In genomic region chrX:100931925-100932285, GRCh38 we compare ENCODE assay signal across 15 cellular contexts. TPM values are rescaled to one million over a fixed set of nuclear protein-coding genes. Genes with fewer than 3 reads are reported as not detected.
DNase-seq lines count a peak whose midpoint lies in the region; ATAC-seq lines count a peak whose summit lies in the region.
"Had no signal": no experiment of that assay in that cellular context is flagged by ENCODE, and none has a peak within 500 bp of the region (broad histone marks: within the 10 kb centered on the region; RNA-seq: fewer than 3 reads in every experiment).

No MANE protein-coding gene starts in this region.

- H3K4me3 Mint-ChIP-seq in activated CD4-positive, alpha-beta T cell treated with anti-CD3 and anti-CD28 coated beads for 36 hours = no peak overlapping the region
- no peak overlapping the region for H3K4me3 Mint-ChIP-seq in activated T-helper 2 cell treated with anti-CD3 and anti-CD28 coated beads, Interferon-gamma antibody, Interleukin-2, Interleukin-4, amounts not matched to agents 10 μg/mL and 5 μg/mL and 100 μg/mL, durations not matched to agents 14 hours and 24 hours and 36 hours (ENCODE audit: low read depth)
- H3K4me3 Mint-ChIP-seq: type B pancreatic cell had no signal

- POLR2A ChIA-PET in activated CD4-positive, alpha-beta T cell treated with anti-CD3 and anti-CD28 coated beads for 36 hours (lab: Charles Lee) = no interaction called here

- peaks cover 5% of the 10 kb centered on the region for H3K9me3 Mint-ChIP-seq in activated CD4-positive, alpha-beta T cell treated with anti-CD3 and anti-CD28 coated beads for 36 hours (ENCODE audit: low read depth)
- peaks cover 7% of the 10 kb centered on the region for H3K9me3 Mint-ChIP-seq in activated T-helper 2 cell treated with anti-CD3 and anti-CD28 coated beads, Interferon-gamma antibody, Interleukin-2, Interleukin-4, amounts not matched to agents 10 μg/mL and 5 μg/mL and 100 μg/mL, durations not matched to agents 14 hours and 24 hours and 36 hours

- no peaks in the 10 kb centered on the region for H3K4me1 ChIP-seq in SJCRH30

- no peaks in the 10 kb centered on the region for H3K27me3 Mint-ChIP-seq in activated CD4-positive, alpha-beta T cell treated with anti-CD3 and anti-CD28 coated beads for 36 hours
- H3K27me3 Mint-ChIP-seq in activated T-helper 2 cell treated with anti-CD3 and anti-CD28 coated beads, Interferon-gamma antibody, Interleukin-2, Interleukin-4, amounts not matched to agents 10 μg/mL and 5 μg/mL and 100 μg/mL, durations not matched to agents 14 hours and 24 hours and 36 hours (ENCODE audit: low read depth) = peaks cover 1% of the 10 kb centered on the region

- DNase-seq in activated CD4-positive, alpha-beta T cell treated with anti-CD3 and anti-CD28 coated beads for 36 hours = no peak
- no peak for DNase-seq in activated CD4-positive, alpha-beta T cell treated with anti-CD3 and anti-CD28 coated beads, Interleukin-2, amount 50 U/mL, for 48 hours
- no peak for DNase-seq in activated T-helper 2 cell treated with anti-CD3 and anti-CD28 coated beads, Interferon-gamma antibody, Interleukin-2, Interleukin-4, amounts not matched to agents 10 μg/mL and 5 μg/mL and 100 μg/mL, durations not matched to agents 14 hours and 24 hours and 36 hours (ENCODE audit: low spot score)
- no peak for DNase-seq in SJCRH30
- DNase-seq: activated T-cell treated with anti-CD3 and anti-CD28 coated beads, Interleukin-2, amount 50 U/mL, for 1 hour; aorta; dorsolateral prefrontal cortex; H7; ovary had no signal

- CTCF ChIA-PET in activated CD4-positive, alpha-beta T cell treated with anti-CD3 and anti-CD28 coated beads for 36 hours (lab: Charles Lee) = interaction anchor here (0.7 kb wide), 1 partner anchor 59 kb away, joined by 3 read pairs; no protein-coding TSS in a partner anchor

- H3K36me3 Mint-ChIP-seq in activated CD4-positive, alpha-beta T cell treated with anti-CD3 and anti-CD28 coated beads for 36 hours (ENCODE audit: low read depth) = peaks cover 4% of the 10 kb centered on the region
- H3K36me3 Mint-ChIP-seq in activated T-helper 2 cell treated with anti-CD3 and anti-CD28 coated beads, Interferon-gamma antibody, Interleukin-2, Interleukin-4, amounts not matched to agents 10 μg/mL and 5 μg/mL and 100 μg/mL, durations not matched to agents 14 hours and 24 hours and 36 hours (ENCODE audit: low read depth) = peaks cover 5% of the 10 kb centered on the region
- H3K36me3 Mint-ChIP-seq: type B pancreatic cell had no signal

- intact Hi-C loops in activated CD4-positive, alpha-beta T cell treated with anti-CD3 and anti-CD28 coated beads for 36 hours (cut with DNase I, micrococcal nuclease) = loop anchor here (1.0 to 2.0 kb wide), 5 partner anchors 62 to 167 kb away; partner anchors contain the start of genes CENPI (in 1 of the 2) and CSTF2 (in 1 of the 2)
- intact Hi-C loops in activated T-helper 2 cell treated with anti-CD3 and anti-CD28 coated beads, Interferon-gamma antibody, Interleukin-2, Interleukin-4, amounts not matched to agents 10 μg/mL and 5 μg/mL and 100 μg/mL, durations not matched to agents 14 hours and 24 hours and 36 hours (cut with micrococcal nuclease) = no loop called here

- peak; percentile 27 for ATAC-seq in activated CD4-positive, alpha-beta T cell treated with anti-CD3 and anti-CD28 coated beads for 36 hours
- ATAC-seq in GM21529 (IDR thresholded peaks at IDR 0.05; ENCODE audit: unreplicated experiment) (peak; percentile 17), HG03175 (IDR thresholded peaks at IDR 0.05; ENCODE audit: unreplicated experiment) (peak; percentile 22), HG03469 (IDR thresholded peaks at IDR 0.05; ENCODE audit: unreplicated experiment) (no peak), GM21367 (IDR thresholded peaks at IDR 0.05; ENCODE audit: unreplicated experiment) (no peak)

- H3K36me3 ChIP-seq in SJCRH30 = no peaks in the 10 kb centered on the region
- H3K36me3 ChIP-seq: ovary had no signal

- H3K27me3 ChIP-seq in SJCRH30 = no peaks in the 10 kb centered on the region
- H3K27me3 ChIP-seq: ovary had no signal

- no peak overlapping the region for H3K27ac Mint-ChIP-seq in activated CD4-positive, alpha-beta T cell treated with anti-CD3 and anti-CD28 coated beads for 36 hours
- peak overlapping the region; percentile 76 for H3K27ac Mint-ChIP-seq in activated T-helper 2 cell treated with anti-CD3 and anti-CD28 coated beads, Interferon-gamma antibody, Interleukin-2, Interleukin-4, amounts not matched to agents 10 μg/mL and 5 μg/mL and 100 μg/mL, durations not matched to agents 14 hours and 24 hours and 36 hours
- H3K27ac Mint-ChIP-seq: type B pancreatic cell had no signal

- no peak overlapping the region for H3K27ac ChIP-seq in SJCRH30
- H3K27ac ChIP-seq: dorsolateral prefrontal cortex, ovary, VCaP had no signal

- H3K4me3 ChIP-seq in SJCRH30 = no peak overlapping the region
- H3K4me3 ChIP-seq: dorsolateral prefrontal cortex, ovary had no signal

- no peaks in the 10 kb centered on the region for H3K9me3 ChIP-seq in SJCRH30 (replicated peaks)
- H3K9me3 ChIP-seq: ovary had no signal

- peaks cover 30% of the 10 kb centered on the region for H3K4me1 Mint-ChIP-seq in activated CD4-positive, alpha-beta T cell treated with anti-CD3 and anti-CD28 coated beads for 36 hours
- peaks cover 18% of the 10 kb centered on the region for H3K4me1 Mint-ChIP-seq in activated T-helper 2 cell treated with anti-CD3 and anti-CD28 coated beads, Interferon-gamma antibody, Interleukin-2, Interleukin-4, amounts not matched to agents 10 μg/mL and 5 μg/mL and 100 μg/mL, durations not matched to agents 14 hours and 24 hours and 36 hours (ENCODE audit: low read depth)

RNA-seq across cellular contexts. Expression of gene XKRX, which starts 3.2 kb away (rescaled TPM):
- total RNA-seq in activated CD4-positive, alpha-beta T cell treated with anti-CD3 and anti-CD28 coated beads for 36 hours = 1 to 10 TPM in 1 of 2 experiments, under 1 TPM in 1; 0.78 to 1.0 TPM
- 0.23 and 0.25 TPM in 2 replicates for total RNA-seq in activated T-helper 2 cell treated with anti-CD3 and anti-CD28 coated beads, Interferon-gamma antibody, Interleukin-2, Interleukin-4, amounts not matched to agents 10 μg/mL and 5 μg/mL and 100 μg/mL, durations not matched to agents 14 hours and 24 hours and 36 hours
- 0.15 and 0.34 TPM in 2 replicates for total RNA-seq in SJCRH30 (2014; rRNA removed; shearing (Covaris generic))

RNA-seq across cellular contexts. Expression of gene ARL13A, which starts 37.6 kb away (rescaled TPM):
- total RNA-seq in activated CD4-positive, alpha-beta T cell treated with anti-CD3 and anti-CD28 coated beads for 36 hours = not detected
- not detected in 2 replicates for total RNA-seq in activated T-helper 2 cell treated with anti-CD3 and anti-CD28 coated beads, Interferon-gamma antibody, Interleukin-2, Interleukin-4, amounts not matched to agents 10 μg/mL and 5 μg/mL and 100 μg/mL, durations not matched to agents 14 hours and 24 hours and 36 hours
- total RNA-seq in SJCRH30 (2014; rRNA removed; shearing (Covaris generic)) = not detected in 2 replicates
- total RNA-seq: aorta, dorsolateral prefrontal cortex, H7, ovary had no signal

RNA-seq across cellular contexts. Expression of gene NOX1, which starts 57.7 kb away (rescaled TPM):
- not detected for total RNA-seq in activated CD4-positive, alpha-beta T cell treated with anti-CD3 and anti-CD28 coated beads for 36 hours
- total RNA-seq in activated T-helper 2 cell treated with anti-CD3 and anti-CD28 coated beads, Interferon-gamma antibody, Interleukin-2, Interleukin-4, amounts not matched to agents 10 μg/mL and 5 μg/mL and 100 μg/mL, durations not matched to agents 14 hours and 24 hours and 36 hours = not detected in 2 replicates
- not detected in 2 replicates for total RNA-seq in SJCRH30 (2014; rRNA removed; shearing (Covaris generic))
- total RNA-seq: aorta, H7, ovary had no signal

Comparison
In these comparisons a context has a peak if more than half of its experiments do, and no peak if none do; other contexts are left out.
1. ATAC-seq: peak in activated CD4-positive, alpha-beta T cell treated with anti-CD3 and anti-CD28 coated beads for 36 hours (single experiment), GM21529 (single experiment) and HG03175 (single experiment); none in HG03469 (single experiment) and GM21367 (single experiment).